Comparison of ENCODE assay signal across 8 cellular contexts in the genomic region with DNA sequence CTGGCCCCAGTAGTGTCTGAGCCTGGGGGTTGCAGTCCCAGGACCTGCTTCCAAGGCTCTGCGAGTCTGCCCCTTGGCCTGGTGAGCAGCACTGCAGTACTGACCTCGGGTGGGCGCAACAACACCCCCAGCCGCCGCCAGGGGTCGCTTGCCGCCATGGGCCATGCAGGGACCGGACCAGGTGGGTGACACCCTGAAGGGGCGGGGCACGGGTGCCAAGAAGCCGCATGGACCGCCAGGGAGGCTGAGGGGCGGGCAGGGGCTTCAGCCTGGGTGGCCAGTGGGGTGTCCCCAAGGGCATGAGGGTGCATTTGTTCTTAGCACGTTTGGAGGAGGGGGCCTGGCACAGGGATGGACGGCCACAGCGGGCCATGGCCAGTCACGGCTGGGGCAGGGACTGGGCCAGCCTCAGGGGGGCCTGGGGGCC. TPM values are rescaled to one million over a fixed set of nuclear protein-coding genes. Genes with fewer than 3 reads are reported as not detected.
DNase-seq lines count a peak whose midpoint lies in the region; ATAC-seq and TF ChIP-seq lines count a peak whose summit lies in the region.

No MANE protein-coding gene starts in this region.

- no peaks in the 10 kb centered on the region for H3K4me1 ChIP-seq in endodermal cell (ENCODE audit: control insufficient read depth, insufficient read depth, low read length)

- H3K4me3 Mint-ChIP-seq in activated CD8-positive, alpha-beta T cell treated with anti-CD3 and anti-CD28 coated beads, Interleukin-2, amount 10 ng/mL, durations not matched to agents 7 days and 5 days, result no peak overlapping the region
- no peak overlapping the region for H3K4me3 Mint-ChIP-seq in endodermal cell
- no peak overlapping the region for H3K4me3 Mint-ChIP-seq in naive B cell
- no peak overlapping the region for H3K4me3 Mint-ChIP-seq in stimulated activated memory B cell treated with anti-CD40 and anti-IgM and Interleukin-4, amounts not matched to agents 10 μg/mL and 1 μg/mL and 100 μg/mL, for 72 hours

- WGBS in endodermal cell (ENCODE audit: insufficient coverage in 1 of 2, insufficient read length in 1 of 2), 2 experiments, result 12 to 32% methylated on average over 5 to 17 of the region's 17 CpGs

- H3K27ac Mint-ChIP-seq in activated CD8-positive, alpha-beta T cell treated with anti-CD3 and anti-CD28 coated beads, Interleukin-2, amount 10 ng/mL, durations not matched to agents 7 days and 5 days, result no peak overlapping the region
- no peak overlapping the region for H3K27ac Mint-ChIP-seq in endodermal cell
- H3K27ac Mint-ChIP-seq in naive B cell, result no peak overlapping the region
- H3K27ac Mint-ChIP-seq in stimulated activated memory B cell treated with anti-CD40 and anti-IgM and Interleukin-4, amounts not matched to agents 10 μg/mL and 1 μg/mL and 100 μg/mL, for 72 hours, result no peak overlapping the region

- H3K4me3 ChIP-seq in HFF-Myc (replicated peaks; ENCODE audit: low read depth, low read length) (no peak overlapping the region), endodermal cell (ENCODE audit: low read length) (no peak overlapping the region)

- H3K27me3 Mint-ChIP-seq in activated CD8-positive, alpha-beta T cell treated with anti-CD3 and anti-CD28 coated beads, Interleukin-2, amount 10 ng/mL, durations not matched to agents 7 days and 5 days (ENCODE audit: low read depth), result no peaks in the 10 kb centered on the region
- H3K27me3 Mint-ChIP-seq in endodermal cell (ENCODE audit: insufficient read depth) (no peaks in the 10 kb centered on the region), naive B cell (peaks cover 0 to 5% (median 0%) of the 10 kb centered on the region in 3 donors)
- H3K27me3 Mint-ChIP-seq in stimulated activated memory B cell treated with anti-CD40 and anti-IgM and Interleukin-4, amounts not matched to agents 10 μg/mL and 1 μg/mL and 100 μg/mL, for 72 hours, result peaks cover 16% of the 10 kb centered on the region

- DNase-seq in COLO668 (lab: John Stamatoyannopoulos, UW; ENCODE audit: unreplicated experiment) (peak; percentile 79), HFF-Myc (ENCODE audit: extremely low read depth, low read depth) (no peak), NCI-H526 treated with DMSO at 0.1 percent for 48 hours (lab: John Stamatoyannopoulos, UW) (peak; percentile 42), endodermal cell (peak; percentile 99), naive B cell (peak; percentile 80), NCI-H1048 (lab: John Stamatoyannopoulos, UW) (no peak)
- DNase-seq in activated CD8-positive, alpha-beta T cell treated with anti-CD3 and anti-CD28 coated beads, Interleukin-2, amount 10 ng/mL, durations not matched to agents 7 days and 5 days, result peak; percentile 88

- no peaks in the 10 kb centered on the region for H3K9me3 ChIP-seq in endodermal cell (ENCODE audit: control insufficient read depth, low read length)

- H3K36me3 ChIP-seq in endodermal cell (ENCODE audit: control insufficient read depth, insufficient read depth, low read length), result peaks cover 20% of the 10 kb centered on the region

- CTCF ChIA-PET in activated CD8-positive, alpha-beta T cell treated with anti-CD3 and anti-CD28 coated beads, Interleukin-2, amount 10 ng/mL, durations not matched to agents 7 days and 5 days (lab: Charles Lee), result interaction anchor here (0.6 to 9.2 kb wide), 12 partner anchors 13 to 251 kb away, joined by 3 to 107 read pairs (median 3); a partner anchor contains a TSS

- H3K9ac ChIP-seq in endodermal cell (ENCODE audit: extremely low read depth, low read length, poor library complexity, severe bottlenecking), result no peak overlapping the region

- peaks cover 28% of the 10 kb centered on the region for H3K36me3 Mint-ChIP-seq in activated CD8-positive, alpha-beta T cell treated with anti-CD3 and anti-CD28 coated beads, Interleukin-2, amount 10 ng/mL, durations not matched to agents 7 days and 5 days (ENCODE audit: low read depth)
- H3K36me3 Mint-ChIP-seq in endodermal cell (ENCODE audit: low read depth) (peaks cover 27% of the 10 kb centered on the region), naive B cell (no peaks in the 10 kb centered on the region)
- peaks cover 21% of the 10 kb centered on the region for H3K36me3 Mint-ChIP-seq in stimulated activated memory B cell treated with anti-CD40 and anti-IgM and Interleukin-4, amounts not matched to agents 10 μg/mL and 1 μg/mL and 100 μg/mL, for 72 hours

- H3K27ac ChIP-seq in endodermal cell (ENCODE audit: low read depth, low read length), result no peak overlapping the region

- POLR2A ChIA-PET in activated CD8-positive, alpha-beta T cell treated with anti-CD3 and anti-CD28 coated beads, Interleukin-2, amount 10 ng/mL, durations not matched to agents 7 days and 5 days (lab: Charles Lee), result interaction anchor here (0.5 to 0.7 kb wide), 2 partner anchors 36 to 126 kb away, joined by 3 to 5 read pairs; no protein-coding TSS in a partner anchor

- TF ChIP-seq CTCF in HFF-Myc (IDR thresholded peaks at IDR 0.05; ENCODE audit: low read depth, low read length, missing control alignments) (peak; percentile 88), endodermal cell (conservative IDR thresholded peaks at IDR 0.05) (peak; percentile 99)

- peak; percentile 78 for ATAC-seq in activated CD8-positive, alpha-beta T cell treated with anti-CD3 and anti-CD28 coated beads, Interleukin-2, amount 10 ng/mL, durations not matched to agents 7 days and 5 days
- peak; percentile 85 to 86 for ATAC-seq in naive B cell (ENCODE audit: low read depth in 2 of 2)
- peak; percentile 78 for ATAC-seq in stimulated activated memory B cell treated with anti-CD40 and anti-IgM and Interleukin-4, amounts not matched to agents 10 μg/mL and 1 μg/mL and 100 μg/mL, for 72 hours

- peaks cover 2% of the 10 kb centered on the region for H3K4me1 Mint-ChIP-seq in activated CD8-positive, alpha-beta T cell treated with anti-CD3 and anti-CD28 coated beads, Interleukin-2, amount 10 ng/mL, durations not matched to agents 7 days and 5 days (ENCODE audit: low read depth)
- H3K4me1 Mint-ChIP-seq in endodermal cell (no peaks in the 10 kb centered on the region), naive B cell (peaks cover 0 to 5% (median 0%) of the 10 kb centered on the region in 3 donors)
- no peaks in the 10 kb centered on the region for H3K4me1 Mint-ChIP-seq in stimulated activated memory B cell treated with anti-CD40 and anti-IgM and Interleukin-4, amounts not matched to agents 10 μg/mL and 1 μg/mL and 100 μg/mL, for 72 hours

- no peaks in the 10 kb centered on the region for H3K27me3 ChIP-seq in endodermal cell (ENCODE audit: control insufficient read depth, insufficient read depth, low read length, poor library complexity, severe bottlenecking)

- no peaks in the 10 kb centered on the region for H3K9me3 Mint-ChIP-seq in activated CD8-positive, alpha-beta T cell treated with anti-CD3 and anti-CD28 coated beads, Interleukin-2, amount 10 ng/mL, durations not matched to agents 7 days and 5 days (ENCODE audit: insufficient read depth)
- H3K9me3 Mint-ChIP-seq in endodermal cell (no peaks in the 10 kb centered on the region), naive B cell (no peaks in the 10 kb centered on the region)
- no peaks in the 10 kb centered on the region for H3K9me3 Mint-ChIP-seq in stimulated activated memory B cell treated with anti-CD40 and anti-IgM and Interleukin-4, amounts not matched to agents 10 μg/mL and 1 μg/mL and 100 μg/mL, for 72 hours

RNA-seq across cellular contexts. Expression of a gene that starts 25.0 kb away (rescaled TPM):
- total RNA-seq in activated CD8-positive, alpha-beta T cell treated with anti-CD3 and anti-CD28 coated beads, Interleukin-2, amount 10 ng/mL, durations not matched to agents 7 days and 5 days, result 100 to 1,000 TPM; 284 to 311 TPM
- 100 to 1,000 TPM; 113 to 182 TPM for total RNA-seq in endodermal cell
- 142 TPM for polyA plus RNA-seq in endodermal cell (2013, experiment 1 of 2)
- 150 TPM for polyA plus RNA-seq in endodermal cell (2013, experiment 2 of 2)
- 10 to 100 TPM; 15.0 to 21.0 (median 17.2) TPM for polyA plus RNA-seq in naive B cell (ENCODE audit: low read depth in 6 of 6)

RNA-seq across cellular contexts. Expression of a gene that starts 25.2 kb away (rescaled TPM):
- 10 to 100 TPM; 21.9 to 22.4 TPM for total RNA-seq in activated CD8-positive, alpha-beta T cell treated with anti-CD3 and anti-CD28 coated beads, Interleukin-2, amount 10 ng/mL, durations not matched to agents 7 days and 5 days
- 10 to 100 TPM; 33.6 to 41.7 TPM for total RNA-seq in endodermal cell
- polyA plus RNA-seq in endodermal cell (2013, experiment 1 of 2), result 32.2 TPM
- polyA plus RNA-seq in endodermal cell (2013, experiment 2 of 2), result 32.2 TPM
- 10 to 100 TPM; 29.6 to 43.7 (median 34.7) TPM for polyA plus RNA-seq in naive B cell (ENCODE audit: low read depth in 6 of 6)

RNA-seq across cellular contexts. Expression of a gene that starts 34.2 kb away (rescaled TPM):
- 100 to 1,000 TPM; 132 to 136 TPM for total RNA-seq in activated CD8-positive, alpha-beta T cell treated with anti-CD3 and anti-CD28 coated beads, Interleukin-2, amount 10 ng/mL, durations not matched to agents 7 days and 5 days
- 10 to 100 TPM; 52.1 to 60.7 TPM for total RNA-seq in endodermal cell
- 50.7 TPM for polyA plus RNA-seq in endodermal cell (2013, experiment 1 of 2)
- polyA plus RNA-seq in endodermal cell (2013, experiment 2 of 2), result 48.2 TPM
- 10 to 100 TPM; 32.7 to 50.5 (median 43.4) TPM for polyA plus RNA-seq in naive B cell (ENCODE audit: low read depth in 6 of 6)

RNA-seq across cellular contexts. Expression of a gene that starts 46.8 kb away (rescaled TPM):
- under 1 TPM; 0.34 to 0.37 TPM for total RNA-seq in activated CD8-positive, alpha-beta T cell treated with anti-CD3 and anti-CD28 coated beads, Interleukin-2, amount 10 ng/mL, durations not matched to agents 7 days and 5 days
- total RNA-seq in endodermal cell, result 100 to 1,000 TPM; 107 to 125 TPM
- 86.3 TPM for polyA plus RNA-seq in endodermal cell (2013, experiment 1 of 2)
- polyA plus RNA-seq in endodermal cell (2013, experiment 2 of 2), result 66.7 TPM
- under 1 TPM in 1 of 6 donors, not detected in 5; 0.07 TPM for polyA plus RNA-seq in naive B cell (ENCODE audit: low read depth in 6 of 6)

Comparison
In these comparisons a context has a peak if more than half of its experiments do, and no peak if none do; other contexts are left out.
1. DNase-seq: peak in COLO668 (single experiment), NCI-H526 treated with DMSO at 0.1 percent for 48 hours (single experiment), activated CD8-positive, alpha-beta T cell treated with anti-CD3 and anti-CD28 coated beads, Interleukin-2, amount 10 ng/mL, durations not matched to agents 7 days and 5 days (single experiment), endodermal cell (single experiment) and naive B cell (single experiment); none in HFF-Myc (single experiment) and NCI-H1048 (single experiment).
2. Peak in every context shown above with its lines, with median percentiles within 50 percentile points of each other: ATAC-seq.